ENCODE assay signal across 15 cellular contexts in genomic region chr18:3538456-3538855, GRCh38.
A peak's percentile ranks its signal among the peaks of the same experiment; 100 is the strongest.
DNase-seq lines count a peak whose midpoint lies in the region; TF ChIP-seq lines count a peak whose summit lies in the region.
"Had no signal": no experiment of that assay in that cellular context is flagged by ENCODE, and none has a peak within 500 bp of the region (broad histone marks: within the 10 kb centered on the region; RNA-seq: fewer than 3 reads in every experiment).

No MANE protein-coding gene starts in this region.

- H3K4me1 ChIP-seq in SJCRH30 (no peaks in the 10 kb centered on the region), ovary (ENCODE audit: insufficient read depth) (peaks cover 3% of the 10 kb centered on the region), spleen (no peaks in the 10 kb centered on the region)

- 3 to 13% (median 7%) methylated on average over 3 of the region's 3 CpGs for WGBS in ovary, 3 donors
- WGBS in spleen, 5 donors = 78 to 84% (median 83%) methylated on average over 3 of the region's 3 CpGs

- H3K27me3 ChIP-seq in SJCRH30 (no peaks in the 10 kb centered on the region), ovary (no peaks in the 10 kb centered on the region), spleen (replicated peaks in 1 of 7) (no peaks in the 10 kb centered on the region)

- no peak overlapping the region for H3K4me3 ChIP-seq in AG10803 (ENCODE audit: low read length)
- no peak overlapping the region for H3K4me3 ChIP-seq in SJCRH30
- H3K4me3 ChIP-seq in ovary = no peak overlapping the region
- no peak overlapping the region for H3K4me3 ChIP-seq in spleen

- DNase-seq in AG10803 (ENCODE audit: low read depth) = peak; percentile 75
- DNase-seq in SJCRH30 = peak; percentile 2 to 52
- peak; percentile 82 for DNase-seq in fibroblast of peridontal ligament (ENCODE audit: extremely low read depth)
- DNase-seq in osteocyte (ENCODE audit: extremely low spot score, unreplicated experiment) = no peak
- DNase-seq in ovary = no peak
- DNase-seq in spleen = no peak
- no peak for DNase-seq in RKO (ENCODE audit: low spot score)
- DNase-seq in NCI-H2029 treated with DMSO at 0.1 percent for 48 hours (lab: John Stamatoyannopoulos, UW) = no peak
- DNase-seq: central memory CD4-positive, alpha-beta T cell; NCI-H146; NCI-H2227 treated with DMSO at 0.1 percent for 48 hours; right cardiac atrium; substantia nigra; T-helper 2 cell; WERI-Rb-1 had no signal

- peak overlapping the region; percentile 43 for H3K27ac Mint-ChIP-seq in osteocyte (ENCODE audit: unreplicated experiment)

- H3K36me3 Mint-ChIP-seq in osteocyte (ENCODE audit: unreplicated experiment) = no peaks in the 10 kb centered on the region

- H3K9me3 ChIP-seq in SJCRH30 (replicated peaks) (no peaks in the 10 kb centered on the region), ovary (no peaks in the 10 kb centered on the region), spleen (no peaks in the 10 kb centered on the region)

- peaks cover 4% of the 10 kb centered on the region for H3K27me3 Mint-ChIP-seq in osteocyte (ENCODE audit: unreplicated experiment)

- TF ChIP-seq POLR2A in ovary (IDR thresholded peaks at IDR 0.05) (no peak), spleen (IDR thresholded peaks at IDR 0.05) (no peak)

- no peak for TF ChIP-seq EP300 in ovary (IDR thresholded peaks at IDR 0.05)

- no peak overlapping the region for H3K4me3 Mint-ChIP-seq in osteocyte (ENCODE audit: unreplicated experiment)

- H3K36me3 ChIP-seq in SJCRH30 (no peaks in the 10 kb centered on the region), ovary (no peaks in the 10 kb centered on the region), spleen (no peaks in the 10 kb centered on the region)
- H3K36me3 ChIP-seq: WERI-Rb-1 had no signal

- no peak for TF ChIP-seq CTCF in AG10803 (conservative IDR thresholded peaks at IDR 0.05; ENCODE audit: low read length)
- no peak for TF ChIP-seq CTCF in osteocyte (IDR thresholded peaks at IDR 0.05)
- TF ChIP-seq CTCF in ovary (IDR thresholded peaks at IDR 0.05) = no peak
- TF ChIP-seq CTCF in spleen (IDR thresholded peaks at IDR 0.05 in 8 of 11, conservative IDR thresholded peaks at IDR 0.05 in 3 of 11) = no peak

- no peaks in the 10 kb centered on the region for H3K9me3 Mint-ChIP-seq in osteocyte (ENCODE audit: unreplicated experiment)

- H3K27ac ChIP-seq in SJCRH30 (no peak overlapping the region), ovary (no peak overlapping the region), spleen (no peak overlapping the region)
- H3K27ac ChIP-seq: WERI-Rb-1 had no signal

- peaks cover 16% of the 10 kb centered on the region for H3K4me1 Mint-ChIP-seq in osteocyte (ENCODE audit: unreplicated experiment)

- intact Hi-C loops in ovary (cut with DNase I) (no loop called here), spleen (cut with DNase I; ENCODE audit: low total_unique reads) (no loop called here)

Comparison
In these comparisons a context has a peak if more than half of its experiments do, and no peak if none do; other contexts are left out.
1. DNase-seq: peak in AG10803 (single experiment), SJCRH30 (2 of 2) and fibroblast of peridontal ligament (single experiment); none in osteocyte (single experiment), ovary (0 of 5), spleen (single experiment), RKO (single experiment) and NCI-H2029 treated with DMSO at 0.1 percent for 48 hours (single experiment).